ENCODE assay signal across 1 cellular context in the genomic region with DNA sequence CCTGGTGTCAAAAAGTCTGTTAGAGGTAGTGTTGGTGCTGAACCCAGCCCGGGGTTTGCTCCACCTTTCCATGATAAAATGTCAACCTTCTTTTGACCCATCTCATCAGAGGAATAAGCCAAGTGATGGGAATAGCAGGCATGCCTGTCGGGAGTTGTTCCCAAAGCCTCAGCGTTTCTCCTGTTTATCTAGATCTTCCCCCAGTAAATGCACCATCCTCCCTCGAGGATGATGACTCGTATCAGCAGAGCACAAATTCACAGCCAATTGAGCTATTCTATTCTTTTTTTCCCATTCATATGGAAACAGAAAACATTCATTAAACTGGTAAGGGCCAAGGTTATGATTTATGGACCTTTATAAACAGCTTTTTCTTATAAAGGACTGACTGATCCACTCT.
TF ChIP-seq lines count a peak whose summit lies in the region.

No MANE protein-coding gene starts in this region.

TF ChIP-seq in endothelial cell of umbilical vein, 7 proteins besides CTCF, POLR2A, EP300 and RAD21:
- no peak for TF ChIP-seq JUN (IDR thresholded peaks at IDR 0.05; ENCODE audit: borderline replicate concordance, insufficient read depth, insufficient read length, low read depth)
TF ChIP-seq in endothelial cell of umbilical vein: peak in this region for 0.
